21 cellular contexts compared by ENCODE assay signal in the genomic region with DNA sequence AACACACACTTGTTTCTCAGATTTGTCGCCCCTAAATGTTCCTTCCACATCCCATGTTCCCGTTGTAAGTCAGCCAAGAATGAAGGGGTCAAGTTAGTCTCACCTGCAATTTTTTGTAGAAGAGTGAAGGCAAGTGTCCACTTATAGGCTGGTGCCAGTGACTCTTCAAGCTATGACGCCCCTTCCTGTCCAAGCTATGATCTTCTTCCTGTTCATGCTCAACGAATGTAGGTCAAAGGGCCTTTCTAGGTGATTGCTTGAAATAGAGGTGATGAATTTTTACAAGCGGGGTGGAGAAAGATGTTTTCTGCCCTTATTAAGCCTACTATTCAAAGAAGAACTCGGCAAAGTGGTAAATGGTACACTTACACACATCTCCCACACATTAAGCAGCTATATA. TPM values are rescaled to one million over a fixed set of nuclear protein-coding genes. Genes with fewer than 3 reads are reported as not detected.
DNase-seq lines count a peak whose midpoint lies in the region; ATAC-seq and TF ChIP-seq lines count a peak whose summit lies in the region.
"Had no signal": no experiment of that assay in that cellular context is flagged by ENCODE, and none has a peak within 500 bp of the region (broad histone marks: within the 10 kb centered on the region; RNA-seq: fewer than 3 reads in every experiment).

No MANE protein-coding gene starts in this region.

- peak overlapping the region; percentile 57 for H2BK20ac ChIP-seq in IMR-90 (ENCODE audit: low read depth, low read length)

- no peak overlapping the region for H3K9ac ChIP-seq in IMR-90 (ENCODE audit: low read depth, low read length)
- peak overlapping the region; percentile 67 for H3K9ac ChIP-seq in smooth muscle cell (ENCODE audit: low read depth)

- in situ Hi-C loops in IMR-90 (cut with MboI; ENCODE audit: low sequenced_read_pairs): loop anchor here (10.0 to 25.0 kb wide), 4 partner anchors 466 to 1418 kb away; no protein-coding TSS in a partner anchor
- in situ Hi-C loops in HAP-1 (cut with MboI; ENCODE audit: low sequenced_read_pairs): loop anchor here (25.0 kb wide), 2 partner anchors 468 to 918 kb away; no protein-coding TSS in a partner anchor

- H3K27ac ChIP-seq in IMR-90 (ENCODE audit: insufficient read depth, low read length) (no peak overlapping the region), hepatocyte (peak overlapping the region; percentile 48), smooth muscle cell (ENCODE audit: low read depth) (peak overlapping the region; percentile 97)
- H3K27ac ChIP-seq: RWPE1 had no signal

- ATAC-seq in IMR-90 (ENCODE audit: low read depth) (no peak), mucosa of descending colon (peak; percentile 28)
- ATAC-seq: Panc1 had no signal

- no peaks in the 10 kb centered on the region for H3K79me2 ChIP-seq in hepatocyte
- H3K79me2 ChIP-seq in smooth muscle cell (ENCODE audit: low read depth): no peaks in the 10 kb centered on the region

- no peaks in the 10 kb centered on the region for H3K9me3 ChIP-seq in IMR-90 (ENCODE audit: control insufficient read depth, insufficient read depth, low read length)
- H3K9me3 ChIP-seq in hepatocyte (ENCODE audit: low read depth): no peaks in the 10 kb centered on the region
- H3K9me3 ChIP-seq in mucosa of descending colon: no peaks in the 10 kb centered on the region
- H3K9me3 ChIP-seq in smooth muscle cell (replicated peaks; ENCODE audit: low read depth): no peaks in the 10 kb centered on the region
- no peaks in the 10 kb centered on the region for H3K9me3 ChIP-seq in HAP-1

- no peaks in the 10 kb centered on the region for H3K9me2 ChIP-seq in hepatocyte (replicated peaks; ENCODE audit: insufficient read depth)

- H2AFZ ChIP-seq in IMR-90 (replicated peaks; ENCODE audit: low read length, poor library complexity): no peak overlapping the region
- no peak overlapping the region for H2AFZ ChIP-seq in hepatocyte
- no peak overlapping the region for H2AFZ ChIP-seq in smooth muscle cell (ENCODE audit: low read depth)

- H3K27ac Mint-ChIP-seq in chondrocyte (ENCODE audit: unreplicated experiment): no peak overlapping the region

- no TSS peak for BruUV-seq in IMR-90 (replicated peaks; lab: Mats Ljungman, UMichigan)

- peak overlapping the region; percentile 54 for H2AK5ac ChIP-seq in IMR-90 (ENCODE audit: low read depth, low read length)

- POLR2A ChIA-PET in IMR-90 (lab: Charles Lee; ENCODE audit: unreplicated experiment): no interaction called here

- H3K4me1 ChIP-seq in IMR-90 (ENCODE audit: control insufficient read depth, insufficient read depth, low read length): peaks cover 13% of the 10 kb centered on the region
- peaks cover 28% of the 10 kb centered on the region for H3K4me1 ChIP-seq in hepatocyte (ENCODE audit: insufficient read depth)
- no peaks in the 10 kb centered on the region for H3K4me1 ChIP-seq in mucosa of descending colon (ENCODE audit: low read depth)
- peaks cover 30% of the 10 kb centered on the region for H3K4me1 ChIP-seq in smooth muscle cell (ENCODE audit: low read depth)
- H3K4me1 ChIP-seq in HAP-1: peaks cover 3% of the 10 kb centered on the region; the same call in 1 of the 2 replicates

- H4K5ac ChIP-seq in IMR-90 (ENCODE audit: low read depth, low read length): no peak overlapping the region

- no peak overlapping the region for H3K56ac ChIP-seq in IMR-90 (ENCODE audit: extremely low read depth, insufficient read depth, low read length)

- CTCF ChIA-PET in IMR-90 (lab: Yijun Ruan, JAX): interaction anchor here (0.9 kb wide), 1 partner anchor 148 kb away, joined by 7 read pairs; no protein-coding TSS in a partner anchor

- TF ChIP-seq CTCF in IMR-90 (conservative IDR thresholded peaks at IDR 0.05; ENCODE audit: low read depth, low read length) (no peak), hepatocyte (IDR thresholded peaks at IDR 0.05; ENCODE audit: poor library complexity) (no peak), mucosa of descending colon (IDR thresholded peaks at IDR 0.05) (no peak), smooth muscle cell (IDR thresholded peaks at IDR 0.05; ENCODE audit: borderline replicate concordance, insufficient read depth, poor library complexity, severe bottlenecking) (no peak), chondrocyte (IDR thresholded peaks at IDR 0.05) (no peak), GM20000 (IDR thresholded peaks at IDR 0.05; ENCODE audit: extremely low read depth, missing control alignments) (no peak)

- H3K4me3 ChIP-seq in IMR-90 (ENCODE audit: insufficient read depth, low read depth, low read length) (no peak overlapping the region), hepatocyte (no peak overlapping the region), mucosa of descending colon (no peak overlapping the region), smooth muscle cell (no peak overlapping the region), HAP-1 (no peak overlapping the region)

- H3K4me3 Mint-ChIP-seq in chondrocyte (ENCODE audit: unreplicated experiment): no peak overlapping the region

- no peaks in the 10 kb centered on the region for H3K79me1 ChIP-seq in IMR-90 (ENCODE audit: low read depth in 1 of 2, low read length in 2 of 2)

- H3K27me3 Mint-ChIP-seq in chondrocyte (ENCODE audit: low read depth): no peaks in the 10 kb centered on the region

- H3K18ac ChIP-seq in IMR-90 (ENCODE audit: low read depth, low read length): peak overlapping the region; percentile 2; the same call in 1 of the 2 replicates

- peaks cover 36% of the 10 kb centered on the region for H3F3A ChIP-seq in smooth muscle cell (ENCODE audit: low read depth)

- no peak for TF ChIP-seq RAD21 in IMR-90 (IDR thresholded peaks at IDR 0.05; ENCODE audit: low read length)

- H3K4me2 ChIP-seq in IMR-90 (ENCODE audit: low read depth, low read length): no peak overlapping the region
- H3K4me2 ChIP-seq in hepatocyte: no peak overlapping the region
- H3K4me2 ChIP-seq in smooth muscle cell: peak overlapping the region; percentile 78

- H4K8ac ChIP-seq in IMR-90 (ENCODE audit: low read depth in 2 of 2, low read length in 2 of 2): no peak overlapping the region

- 0 out of 2 replicates have a peak, but pooled peaks cover 6% of the 10 kb centered on the region for H3K9me1 ChIP-seq in IMR-90 (ENCODE audit: insufficient read depth, low read length)

- TF ChIP-seq POLR2A in IMR-90 (IDR thresholded peaks at IDR 0.05; ENCODE audit: low read depth, low read length): no peak

- H2AK9ac ChIP-seq in IMR-90 (replicated peaks; ENCODE audit: low read depth, low read length, poor library complexity): no peak overlapping the region

- peak overlapping the region; percentile 66; the same call in 1 of the 2 replicates for H4K91ac ChIP-seq in IMR-90 (ENCODE audit: insufficient read depth, low read depth, low read length)

- H3K14ac ChIP-seq in IMR-90 (replicated peaks; ENCODE audit: low read depth, low read length): no peak overlapping the region

- no peaks in the 10 kb centered on the region for H3K36me3 Mint-ChIP-seq in chondrocyte (ENCODE audit: low read depth)

- no peak overlapping the region; the same call in 1 of the 2 replicates for H3K23ac ChIP-seq in IMR-90 (ENCODE audit: low read depth, low read length)

- no peak for DNase-seq in IMR-90
- DNase-seq in hepatocyte (ENCODE audit: low spot score): no peak
- no peak for DNase-seq in mucosa of descending colon
- no peak for DNase-seq in smooth muscle cell (lab: John Stamatoyannopoulos, UW; ENCODE audit: unreplicated experiment)
- no peak for DNase-seq in HAP-1 (ENCODE audit: low spot score in 2 of 2)
- DNase-seq in chondrocyte (ENCODE audit: low spot score): no peak
- DNase-seq in GM20000 (ENCODE audit: low spot score): no peak
- DNase-seq in midbrain (lab: John Stamatoyannopoulos, UW): no peak
- DNase-seq: Calu3, DMS153, DND-41, KG1, NCI-H1048, NCI-H1417, NCI-H1694, NCI-H2029 treated with DMSO at 0.1 percent for 48 hours, NCI-H510A, NCI-H69, SHP77 had no signal

- peak overlapping the region; percentile 42 for H3K4ac ChIP-seq in IMR-90 (ENCODE audit: low read depth, low read length)

- H3K27me3 ChIP-seq in IMR-90 (ENCODE audit: control insufficient read depth, insufficient read depth, low read length) (no peaks in the 10 kb centered on the region), hepatocyte (no peaks in the 10 kb centered on the region), smooth muscle cell (ENCODE audit: low read depth) (no peaks in the 10 kb centered on the region), HAP-1 (ENCODE audit: low read depth) (no peaks in the 10 kb centered on the region)

- no peak overlapping the region for H2BK5ac ChIP-seq in IMR-90 (ENCODE audit: low read depth, low read length, poor library complexity, severe bottlenecking)

- intact Hi-C loops in IMR-90 (cut with micrococcal nuclease) (loop anchor here (5.0 to 10.0 kb wide), 3 partner anchors 666 to 1236 kb away; a partner anchor contains a TSS), mucosa of descending colon (cut with DNase I, micrococcal nuclease) (loop anchor here (5.0 to 10.0 kb wide), 3 partner anchors 143 to 466 kb away; no protein-coding TSS in a partner anchor)

- no peaks in the 10 kb centered on the region for H3K36me3 ChIP-seq in IMR-90 (ENCODE audit: control insufficient read depth, insufficient read depth, low read length)
- H3K36me3 ChIP-seq in hepatocyte (replicated peaks; ENCODE audit: insufficient read depth, low read depth): no peaks in the 10 kb centered on the region
- H3K36me3 ChIP-seq in mucosa of descending colon (ENCODE audit: low read depth): no peaks in the 10 kb centered on the region
- no peaks in the 10 kb centered on the region for H3K36me3 ChIP-seq in smooth muscle cell (ENCODE audit: low read depth)
- H3K36me3 ChIP-seq in HAP-1 (replicated peaks): no peaks in the 10 kb centered on the region

- peaks cover 46% of the 10 kb centered on the region for H3K4me1 Mint-ChIP-seq in chondrocyte (ENCODE audit: low read depth)

- H2BK120ac ChIP-seq in IMR-90 (ENCODE audit: low read depth, low read length): peak overlapping the region; percentile 61; the same call in 1 of the 2 replicates

- 0 out of 3 replicates have a peak overlapping the region, but pooled peaks have one; percentile 73 for H2BK15ac ChIP-seq in IMR-90 (ENCODE audit: low read depth, low read length)

- H4K20me1 ChIP-seq in IMR-90 (ENCODE audit: insufficient read depth, low read length) (no peaks in the 10 kb centered on the region), hepatocyte (ENCODE audit: insufficient read depth, poor library complexity, severe bottlenecking) (no peaks in the 10 kb centered on the region), smooth muscle cell (ENCODE audit: low read depth) (no peaks in the 10 kb centered on the region)

- no CpG with 5 or more reads among the region's 6 CpGs for WGBS in IMR-90 (ENCODE audit: extremely low coverage in 2 of 2, insufficient read length in 1 of 2), 2 experiments
- WGBS in hepatocyte (ENCODE audit: low lambda C conversion rate, missing lambda C conversion rate): 88% methylated on average over 6 of the region's 6 CpGs
- WGBS in smooth muscle cell (ENCODE audit: low lambda C conversion rate): 91% methylated on average over 6 of the region's 6 CpGs

- dilution Hi-C loops in IMR-90 (cut with HindIII; ENCODE audit: low sequenced_read_pairs, unreplicated experiment): no loop called here

- no peaks in the 10 kb centered on the region for H3K9me3 Mint-ChIP-seq in chondrocyte (ENCODE audit: low read depth)

RNA-seq across cellular contexts. Expression of a gene that starts 41.0 kb away (rescaled TPM):
- 28.1 and 37.5 TPM in 2 replicates for total RNA-seq in IMR-90 (2012; rRNA removed)
- 17.1 and 21.9 TPM in 2 replicates for polyA plus RNA-seq in IMR-90 (2012; rRNA removed)
- polyA plus RNA-seq in IMR-90 (2012; cell fraction: cytosol; rRNA removed): 1.5 and 2.3 TPM in 2 replicates
- 1.8 and 14.0 TPM in 2 replicates for polyA plus RNA-seq in IMR-90 (2012; cell fraction: nucleus; rRNA removed; ENCODE audit: low replicate concordance)
- 31.7 and 33.6 TPM in 2 replicates for total RNA-seq in hepatocyte
- 23.1 and 31.6 TPM in 2 replicates for polyA plus RNA-seq in hepatocyte
- 10 to 100 TPM in 1 of 3 donors, 1 to 10 TPM in 2; 2.7 to 21.2 (median 6.6) TPM for total RNA-seq in mucosa of descending colon
- total RNA-seq in smooth muscle cell: 55.3 and 56.5 TPM in 2 replicates
- polyA plus RNA-seq in smooth muscle cell: 44.0 and 46.6 TPM in 2 replicates
- total RNA-seq in chondrocyte: 7.6 to 16.7 TPM (median 9.0 TPM) in 3 replicates
